In genomic region chr10:130758529-130758928, GRCh38 we compare ENCODE assay signal across 17 cellular contexts.
DNase-seq lines count a peak whose midpoint lies in the region; ATAC-seq and TF ChIP-seq lines count a peak whose summit lies in the region.
"Had no signal": no experiment of that assay in that cellular context is flagged by ENCODE, and none has a peak within 500 bp of the region (broad histone marks: within the 10 kb centered on the region; RNA-seq: fewer than 3 reads in every experiment).

No MANE protein-coding gene starts in this region.

- H3K36me3 ChIP-seq in trophoblast cell (ENCODE audit: control insufficient read depth in 1 of 2, insufficient read depth in 2 of 2, low read length in 2 of 2) (no peaks in the 10 kb centered on the region), suprapubic skin (no peaks in the 10 kb centered on the region)
- H3K36me3 ChIP-seq: BLaER1 had no signal

- H2AFZ ChIP-seq in trophoblast cell (ENCODE audit: insufficient read depth, low read length, poor library complexity), result no peak overlapping the region

- H4K8ac ChIP-seq in trophoblast cell (ENCODE audit: low read depth, low read length), result no peak overlapping the region

- H3K4me2 ChIP-seq in trophoblast cell (ENCODE audit: low read length), result no peak overlapping the region
- H3K4me2 ChIP-seq: A549, BLaER1 had no signal

- no peak overlapping the region for H3K27ac Mint-ChIP-seq in chondrocyte (ENCODE audit: unreplicated experiment)
- H3K27ac Mint-ChIP-seq in progenitor cell of endocrine pancreas, result no peak overlapping the region
- H3K27ac Mint-ChIP-seq: CD8-positive, alpha-beta T cell had no signal

- H3K9ac ChIP-seq in trophoblast cell (ENCODE audit: low read length), result no peak overlapping the region
- H3K9ac ChIP-seq: BLaER1 had no signal

- H3K79me1 ChIP-seq in trophoblast cell (ENCODE audit: low read length), result no peaks in the 10 kb centered on the region

- H3K27me3 Mint-ChIP-seq in chondrocyte (ENCODE audit: low read depth), result no peaks in the 10 kb centered on the region
- no peaks in the 10 kb centered on the region for H3K27me3 Mint-ChIP-seq in progenitor cell of endocrine pancreas

- H3K79me2 ChIP-seq in trophoblast cell (ENCODE audit: control insufficient read depth, insufficient read depth, low read length, poor library complexity), result no peaks in the 10 kb centered on the region

- H3K4me3 Mint-ChIP-seq in chondrocyte (ENCODE audit: unreplicated experiment) (no peak overlapping the region), progenitor cell of endocrine pancreas (ENCODE audit: low read depth) (no peak overlapping the region)
- H3K4me3 Mint-ChIP-seq: CD8-positive, alpha-beta T cell had no signal

- H3K9me3 ChIP-seq in trophoblast cell (ENCODE audit: insufficient read depth, low read depth, low read length) (no peaks in the 10 kb centered on the region), suprapubic skin (no peaks in the 10 kb centered on the region)
- H3K9me3 ChIP-seq: A549 had no signal

- H3K23ac ChIP-seq in trophoblast cell (ENCODE audit: low read length), result no peak overlapping the region

- WGBS in trophoblast cell (ENCODE audit: extremely low coverage, insufficient coverage, insufficient read length), result no CpG with 5 or more reads among the region's 5 CpGs
- whole genome bisulfite sequencing in suprapubic skin, result 85% methylated on average over 4 of the region's 5 CpGs

- H3K4me1 Mint-ChIP-seq in chondrocyte (ENCODE audit: low read depth), result no peaks in the 10 kb centered on the region
- H3K4me1 Mint-ChIP-seq in progenitor cell of endocrine pancreas (ENCODE audit: low read depth), result no peaks in the 10 kb centered on the region

- ATAC-seq in Right ventricle myocardium inferior, result peak; percentile 28
- no peak for ATAC-seq in left ventricle myocardium superior
- no peak for ATAC-seq in GM21717 (IDR thresholded peaks at IDR 0.05; ENCODE audit: unreplicated experiment)
- ATAC-seq: A549; CD8-positive, alpha-beta T cell had no signal

- H4K91ac ChIP-seq in trophoblast cell (ENCODE audit: low read depth, low read length), result no peak overlapping the region

- intact Hi-C loops in Right ventricle myocardium inferior (cut with DNase I) (no loop called here), left ventricle myocardium superior (cut with micrococcal nuclease) (no loop called here)

- no peak for TF ChIP-seq EP300 in suprapubic skin (IDR thresholded peaks at IDR 0.05)

- no peak overlapping the region for H3K4ac ChIP-seq in trophoblast cell (ENCODE audit: low read depth, low read length)

- peaks cover 2% of the 10 kb centered on the region for H3K36me3 Mint-ChIP-seq in chondrocyte (ENCODE audit: low read depth)
- H3K36me3 Mint-ChIP-seq in progenitor cell of endocrine pancreas (ENCODE audit: insufficient read depth), result no peaks in the 10 kb centered on the region
- H3K36me3 Mint-ChIP-seq: CD8-positive, alpha-beta T cell had no signal

- no peak overlapping the region for H3K18ac ChIP-seq in trophoblast cell (ENCODE audit: low read length)

- H3K27me3 ChIP-seq in trophoblast cell (ENCODE audit: insufficient read depth, low read length) (no peaks in the 10 kb centered on the region), suprapubic skin (peaks cover 6% of the 10 kb centered on the region)
- H3K27me3 ChIP-seq: BLaER1 had no signal

- TF ChIP-seq POLR2A in suprapubic skin (IDR thresholded peaks at IDR 0.05), result no peak

- no peak for TF ChIP-seq CTCF in chondrocyte (IDR thresholded peaks at IDR 0.05)
- no peak for TF ChIP-seq CTCF in suprapubic skin (IDR thresholded peaks at IDR 0.05)
- TF ChIP-seq CTCF in progenitor cell of endocrine pancreas (IDR thresholded peaks at IDR 0.05; ENCODE audit: unreplicated experiment), result no peak

- no peak overlapping the region for H2BK120ac ChIP-seq in trophoblast cell (ENCODE audit: insufficient read depth, low read length, poor library complexity)

- H3K14ac ChIP-seq in trophoblast cell (ENCODE audit: low read length), result no peak overlapping the region

- no peak overlapping the region for H4K12ac ChIP-seq in trophoblast cell (ENCODE audit: low read depth, low read length)

- H3K4me3 ChIP-seq in trophoblast cell (ENCODE audit: low read depth, low read length) (peak overlapping the region; percentile 30), suprapubic skin (no peak overlapping the region)
- H3K4me3 ChIP-seq: A549, BLaER1 had no signal

- H3K27ac ChIP-seq in trophoblast cell (ENCODE audit: low read depth, low read length), result no peak overlapping the region
- H3K27ac ChIP-seq in suprapubic skin, result no peak overlapping the region
- H3K27ac ChIP-seq: 22Rv1, A549, BLaER1, HL-60 had no signal

- no peak overlapping the region for H2AK5ac ChIP-seq in trophoblast cell (ENCODE audit: low read length)

- H3K9me3 Mint-ChIP-seq in chondrocyte (ENCODE audit: low read depth), result peaks cover 45% of the 10 kb centered on the region
- peaks cover 8% of the 10 kb centered on the region for H3K9me3 Mint-ChIP-seq in progenitor cell of endocrine pancreas (ENCODE audit: low read depth)

- H2BK5ac ChIP-seq in trophoblast cell (ENCODE audit: low read depth, low read length, poor library complexity), result no peak overlapping the region

- H3K4me1 ChIP-seq in trophoblast cell (ENCODE audit: control insufficient read depth in 1 of 2, insufficient read depth in 2 of 2, low read length in 2 of 2) (no peaks in the 10 kb centered on the region), suprapubic skin (no peaks in the 10 kb centered on the region)
- H3K4me1 ChIP-seq: A549 had no signal

- H2BK12ac ChIP-seq in trophoblast cell (ENCODE audit: low read length), result no peak overlapping the region

- DNase-seq in Right ventricle myocardium inferior (ENCODE audit: missing footprints) (no peak), left ventricle myocardium superior (no peak), chondrocyte (ENCODE audit: low spot score) (peak; percentile 65), trophoblast cell (no peak), suprapubic skin (ENCODE audit: low spot score in 2 of 2) (peak; percentile 48 to 59), progenitor cell of endocrine pancreas (ENCODE audit: low spot score, unreplicated experiment) (no peak)
- no peak for DNase-seq in activated CD4-positive, alpha-beta T cell treated with anti-CD3 and anti-CD28 coated beads, Interleukin-2, amount 50 U/mL, for 1 hour
- DNase-seq: Calu3; CD8-positive, alpha-beta T cell; DMS79 treated with DMSO at 0.1 percent for 48 hours; GF-D8; HCEC 1CT had no signal

Comparison
In these comparisons a context has a peak if more than half of its experiments do, and no peak if none do; other contexts are left out.
1. DNase-seq: peak in chondrocyte (single experiment) and suprapubic skin (2 of 2); none in Right ventricle myocardium inferior (single experiment), left ventricle myocardium superior (single experiment), trophoblast cell (0 of 2), progenitor cell of endocrine pancreas (single experiment) and activated CD4-positive, alpha-beta T cell treated with anti-CD3 and anti-CD28 coated beads, Interleukin-2, amount 50 U/mL, for 1 hour (single experiment).